In the genomic region with DNA sequence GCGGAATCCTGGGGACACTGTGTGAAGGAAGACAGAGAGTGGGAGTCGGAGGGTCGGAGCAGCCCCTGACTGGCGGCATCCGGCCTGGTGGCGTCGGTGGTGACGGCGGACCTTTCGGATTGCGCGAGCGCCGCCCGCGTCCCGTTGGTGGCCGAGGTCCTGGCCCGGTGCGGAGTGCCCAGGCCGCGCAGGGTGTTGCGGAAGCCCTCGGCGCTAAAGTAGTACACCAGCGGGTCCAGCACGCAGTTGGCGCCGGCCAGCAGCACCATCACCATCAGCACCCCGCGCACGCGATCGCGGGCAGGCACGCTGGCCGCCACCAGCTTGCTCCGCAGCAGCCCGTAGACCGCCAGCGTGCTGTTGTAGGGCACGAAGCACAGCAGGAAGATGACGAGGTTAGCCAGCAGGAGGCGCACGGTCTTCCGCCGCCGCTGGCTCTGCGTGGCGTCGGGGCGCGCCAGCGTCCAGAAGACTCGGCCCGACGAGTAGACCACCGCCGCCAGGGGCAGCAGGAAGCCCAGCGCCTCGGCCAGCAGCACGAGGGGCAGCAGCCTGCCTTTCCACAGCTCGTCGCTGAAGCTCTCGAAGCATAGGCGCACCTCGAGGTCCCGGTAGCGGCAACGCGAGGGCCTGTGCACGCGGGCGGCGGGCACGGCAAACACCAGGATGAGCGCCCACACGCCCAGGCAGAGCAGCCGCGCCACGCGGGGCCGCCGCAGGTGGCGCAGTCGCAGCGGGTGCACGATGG, we compare ENCODE assay signal across 8 cellular contexts. TPM values are rescaled to one million over a fixed set of nuclear protein-coding genes. Genes with fewer than 3 reads are reported as not detected.
A peak's percentile ranks its signal among the peaks of the same experiment; 100 is the strongest.
DNase-seq lines count a peak whose midpoint lies in the region; ATAC-seq and TF ChIP-seq lines count a peak whose summit lies in the region.

No MANE protein-coding gene starts in this region.

- peak overlapping the region; percentile 44 for H3K4me3 ChIP-seq in psoas muscle

- no peak overlapping the region for H3K27ac ChIP-seq in psoas muscle

- intact Hi-C loops in psoas muscle (cut with DNase I): no loop called here

- peak overlapping the region; percentile 75 for H3K4me3 Mint-ChIP-seq in activated T-helper 17 cell treated with anti-CD3 and anti-CD28 coated beads, Interleukin-2, amount 50 U/mL, for 72 hours

- H3K27ac Mint-ChIP-seq in activated T-helper 17 cell treated with anti-CD3 and anti-CD28 coated beads, Interleukin-2, amount 50 U/mL, for 72 hours: no peak overlapping the region

- H3K9me3 ChIP-seq in psoas muscle: no peaks in the 10 kb centered on the region

- H3K4me1 Mint-ChIP-seq in activated T-helper 17 cell treated with anti-CD3 and anti-CD28 coated beads, Interleukin-2, amount 50 U/mL, for 72 hours: no peaks in the 10 kb centered on the region

- H3K27me3 ChIP-seq in psoas muscle (ENCODE audit: insufficient read depth in 3 of 3, low read length in 2 of 3): peaks cover 0 to 22% (median 3%) of the 10 kb centered on the region in 3 donors

- H3K27me3 Mint-ChIP-seq in activated T-helper 17 cell treated with anti-CD3 and anti-CD28 coated beads, Interleukin-2, amount 50 U/mL, for 72 hours: no peaks in the 10 kb centered on the region

- no peaks in the 10 kb centered on the region for H3K4me1 ChIP-seq in psoas muscle

- H3K36me3 ChIP-seq in psoas muscle (ENCODE audit: insufficient read depth in 1 of 2, low read depth in 1 of 2): no peaks in the 10 kb centered on the region

- peak; percentile 91 for ATAC-seq in activated T-helper 17 cell treated with anti-CD3 and anti-CD28 coated beads, Interleukin-2, amount 50 U/mL, for 72 hours (replicated peaks)
- ATAC-seq in psoas muscle (peak in 1 of 4 donors; percentile 46), GM18858 (IDR thresholded peaks at IDR 0.05; ENCODE audit: unreplicated experiment) (no peak)

- DNase-seq in GM03348 (ENCODE audit: low spot score) (peak; percentile 63), germinal center (ENCODE audit: low spot score) (peak; percentile 38), psoas muscle (peak; percentile 39 to 64), LoVo (ENCODE audit: low spot score) (no peak), SHP77 treated with DMSO at 0.1 percent for 48 hours (lab: John Stamatoyannopoulos, UW) (no peak), NCI-H510A treated with DMSO at 0.1 percent for 48 hours (lab: John Stamatoyannopoulos, UW) (no peak)

- H3K36me3 Mint-ChIP-seq in activated T-helper 17 cell treated with anti-CD3 and anti-CD28 coated beads, Interleukin-2, amount 50 U/mL, for 72 hours (ENCODE audit: low read depth): no peaks in the 10 kb centered on the region

- WGBS in psoas muscle, 3 donors: 29 to 30% (median 29%) methylated on average over 78 to 88 of the region's 88 CpGs

- H3K9me3 Mint-ChIP-seq in activated T-helper 17 cell treated with anti-CD3 and anti-CD28 coated beads, Interleukin-2, amount 50 U/mL, for 72 hours: no peaks in the 10 kb centered on the region

- TF ChIP-seq CTCF in psoas muscle (IDR thresholded peaks at IDR 0.05): peak; percentile 38

RNA-seq across cellular contexts. Expression of gene CHD4, which starts 13.1 kb away (rescaled TPM):
- 100 to 1,000 TPM; 267 to 285 TPM for total RNA-seq in activated T-helper 17 cell treated with anti-CD3 and anti-CD28 coated beads, Interleukin-2, amount 50 U/mL, for 72 hours
- 100 to 1,000 TPM in 2 of 4 donors, 10 to 100 TPM in 2; 94.5 to 152 (median 112) TPM for total RNA-seq in psoas muscle
- 10 to 100 TPM; 62.5 to 90.0 (median 78.5) TPM for polyA plus RNA-seq in psoas muscle

RNA-seq across cellular contexts. Expression of gene LPAR5, which starts 15.4 kb away (rescaled TPM):
- 1 to 10 TPM; 3.1 to 4.5 TPM for total RNA-seq in activated T-helper 17 cell treated with anti-CD3 and anti-CD28 coated beads, Interleukin-2, amount 50 U/mL, for 72 hours
- under 1 TPM; 0.30 to 0.60 (median 0.39) TPM for total RNA-seq in psoas muscle
- under 1 TPM; 0.04 to 0.20 (median 0.05) TPM for polyA plus RNA-seq in psoas muscle

RNA-seq across cellular contexts. Expression of gene ACRBP, which starts 26.9 kb away (rescaled TPM):
- total RNA-seq in activated T-helper 17 cell treated with anti-CD3 and anti-CD28 coated beads, Interleukin-2, amount 50 U/mL, for 72 hours: 1 to 10 TPM in 1 of 2 donors, under 1 TPM in 1; 0.78 to 2.6 TPM
- total RNA-seq in psoas muscle: under 1 TPM; 0.44 to 0.99 (median 0.86) TPM
- under 1 TPM in 2 of 3 donors, not detected in 1; 0.29 to 0.82 TPM for polyA plus RNA-seq in psoas muscle

RNA-seq across cellular contexts. Expression of gene ING4, which starts 42.6 kb away (rescaled TPM):
- 10 to 100 TPM; 13.4 to 25.6 TPM for total RNA-seq in activated T-helper 17 cell treated with anti-CD3 and anti-CD28 coated beads, Interleukin-2, amount 50 U/mL, for 72 hours
- total RNA-seq in psoas muscle: 10 to 100 TPM; 12.7 to 29.6 (median 16.9) TPM
- 10 to 100 TPM; 20.7 to 35.6 (median 25.7) TPM for polyA plus RNA-seq in psoas muscle

RNA-seq across cellular contexts. Expression of gene NOP2, which starts 52.2 kb away (rescaled TPM):
- total RNA-seq in activated T-helper 17 cell treated with anti-CD3 and anti-CD28 coated beads, Interleukin-2, amount 50 U/mL, for 72 hours: 100 to 1,000 TPM in 1 of 2 donors, 10 to 100 TPM in 1; 61.6 to 133 TPM
- 10 to 100 TPM; 29.8 to 62.2 (median 52.9) TPM for total RNA-seq in psoas muscle
- polyA plus RNA-seq in psoas muscle: 10 to 100 TPM; 44.1 to 67.0 (median 66.4) TPM

Comparison
In these comparisons a context has a peak if more than half of its experiments do, and no peak if none do; other contexts are left out.
1. DNase-seq: peak in GM03348 (single experiment), germinal center (single experiment) and psoas muscle (2 of 2); none in LoVo (single experiment), SHP77 treated with DMSO at 0.1 percent for 48 hours (single experiment) and NCI-H510A treated with DMSO at 0.1 percent for 48 hours (single experiment).